35 cellular contexts compared by ENCODE assay signal in the genomic region with DNA sequence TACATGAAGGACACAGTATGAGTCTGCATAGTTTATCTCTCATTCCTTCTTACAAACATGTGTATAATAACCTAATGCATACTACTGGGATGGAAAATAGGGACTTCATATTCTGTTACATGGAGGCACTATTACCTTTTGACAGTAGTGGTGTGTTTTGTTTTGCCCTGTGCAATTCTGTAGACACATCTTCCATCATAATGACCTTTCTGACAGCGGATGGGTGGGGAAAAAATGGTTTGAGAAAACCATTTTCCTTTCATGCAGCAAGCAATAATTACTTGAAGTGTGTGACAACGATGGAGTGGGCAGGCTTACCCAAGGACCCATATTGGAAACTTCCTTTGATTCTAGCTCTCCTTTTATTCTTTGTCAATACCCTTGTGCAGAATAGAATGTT.
"Had no signal": no experiment of that assay in that cellular context is flagged by ENCODE, and none has a peak within 500 bp of the region (broad histone marks: within the 10 kb centered on the region; RNA-seq: fewer than 3 reads in every experiment).

No MANE protein-coding gene starts in this region.

- H3K4me2 ChIP-seq: KMS-11 had no signal

- DNase-seq: Karpas-422, Kasumi-1, KBM-7, KG1, MG63, MM.1S, MV-4-11, NCI-H1048, NCI-H1092, NCI-H1092 treated with DMSO at 0.1 percent for 48 hours, NCI-H1105, NCI-H1105 treated with DMSO at 0.1 percent for 48 hours, NCI-H1417, NCI-H1417 treated with DMSO at 0.1 percent for 48 hours, NCI-H1436, NCI-H1436 treated with DMSO at 0.1 percent for 48 hours, NCI-H146, NCI-H1694, NCI-H1694 treated with DMSO at 0.1 percent for 48 hours, NCI-H187, NCI-H187 treated with DMSO at 0.1 percent for 48 hours, NCI-H1930, NCI-H2029, NCI-H2029 treated with DMSO at 0.1 percent for 48 hours, NCI-H2081, NCI-H2081 treated with DMSO at 0.1 percent for 48 hours, NCI-H2107, NCI-H2171, NCI-H2171 treated with DMSO at 0.1 percent for 48 hours, NCI-H226, NCI-H345, NCI-H446, NCI-H446 treated with DMSO at 0.1 percent for 48 hours, NCI-H510A had no signal

- H3K27ac ChIP-seq: KMS-11 had no signal

- H3K4me3 ChIP-seq: MG63 had no signal

- H3K36me3 ChIP-seq: MG63 had no signal

- H3K9me3 ChIP-seq: MG63 had no signal

- H3K9ac ChIP-seq: KMS-11 had no signal
